Comparison of ENCODE assay signal across 14 cellular contexts in the genomic region with DNA sequence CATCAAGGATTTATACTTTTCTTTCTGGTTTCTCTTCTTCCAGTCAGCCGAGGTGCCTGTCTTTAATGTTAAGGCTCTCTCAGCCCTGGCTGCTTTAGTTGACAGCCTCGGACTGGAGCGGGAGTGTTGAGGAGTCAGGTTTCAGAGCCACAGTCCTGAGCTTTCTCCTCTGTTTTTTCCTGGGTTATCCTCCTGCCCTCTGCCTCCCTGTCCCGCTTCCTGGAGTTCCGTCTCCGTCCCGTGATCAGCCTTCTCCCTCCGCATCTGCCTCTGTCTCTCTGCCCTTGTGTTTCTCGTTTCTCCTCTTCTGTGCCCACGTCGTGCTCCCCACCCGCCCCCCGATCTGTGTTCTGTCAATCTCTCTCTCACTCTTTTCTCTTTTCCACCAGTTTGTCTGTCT. TPM values are rescaled to one million over a fixed set of nuclear protein-coding genes. Genes with fewer than 3 reads are reported as not detected.
DNase-seq lines count a peak whose midpoint lies in the region; ATAC-seq, FAIRE-seq and TF ChIP-seq lines count a peak whose summit lies in the region.
"Had no signal": no experiment of that assay in that cellular context is flagged by ENCODE, and none has a peak within 500 bp of the region (broad histone marks: within the 10 kb centered on the region; RNA-seq: fewer than 3 reads in every experiment).

No MANE protein-coding gene starts in this region.

- intact Hi-C loops in K562 (cut with micrococcal nuclease) (no loop called here), upper lobe of right lung (cut with DNase I) (no loop called here)

- TF ChIP-seq CTCF in K562 (IDR thresholded peaks at IDR 0.05 in 2 of 3, conservative IDR thresholded peaks at IDR 0.05 in 1 of 3; ENCODE audit: insufficient read depth in 2 of 3, low read depth in 1 of 3, low read length in 3 of 3): no peak
- TF ChIP-seq CTCF in upper lobe of right lung (IDR thresholded peaks at IDR 0.05): no peak

- in situ Hi-C loops in K562 (cut with MboI): no loop called here

- H3K36me3 ChIP-seq in K562 (ENCODE audit: control insufficient read depth, insufficient read depth, low read length) (no peaks in the 10 kb centered on the region), upper lobe of right lung (no peaks in the 10 kb centered on the region)
- H3K36me3 ChIP-seq: thoracic aorta had no signal

- no peak for FAIRE-seq in K562 (lab: Jason Lieb, UNC)
- FAIRE-seq: A204.1 had no signal

- POLR2A ChIA-PET in K562 (lab: Yijun Ruan, JAX): no interaction called here

- H3K27me3 ChIP-seq in K562 (ENCODE audit: control insufficient read depth in 2 of 2, insufficient read depth in 2 of 2, low read length in 2 of 2): peaks cover 0 to 15% of the 10 kb centered on the region in 2 experiments; a peak in 3 of 5 replicates
- H3K27me3 ChIP-seq in upper lobe of right lung: peaks cover 31% of the 10 kb centered on the region

- 15% methylated on average over 9 of the region's 13 CpGs for WGBS in K562 (ENCODE audit: insufficient coverage, low coverage, missing lambda C conversion rate)

- peak overlapping the region; percentile 89; the same call in 1 of the 2 replicates for H2AFZ ChIP-seq in K562 (ENCODE audit: low read depth, low read length)

- H3K79me2 ChIP-seq in K562 (ENCODE audit: control insufficient read depth, insufficient read depth, low read length): no peaks in the 10 kb centered on the region

- DNase-seq in NCI-H510A treated with DMSO at 0.1 percent for 48 hours (lab: John Stamatoyannopoulos, UW) (peak; percentile 26), NCI-H510A (lab: John Stamatoyannopoulos, UW) (no peak), K562 (ENCODE audit: extremely low read depth in 1 of 4, low spot score in 3 of 4) (no peak), islet precursor cell (peak; percentile 78), upper lobe of right lung (peak; percentile 34), NCI-H2171 treated with DMSO at 0.1 percent for 48 hours (lab: John Stamatoyannopoulos, UW) (no peak)
- no peak for DNase-seq in stimulated activated CD4-positive, alpha-beta T cell treated with anti-CD3 and anti-CD28 coated beads, Interleukin-4, amount 100 ng/mL, for 4 hours
- DNase-seq: activated CD8-positive, alpha-beta memory T cell treated with anti-CD3 and anti-CD28 coated beads for 24 hours; cortex of kidney; NCI-H526 treated with DMSO at 0.1 percent for 48 hours had no signal

- ATAC-seq in K562 (no peak), upper lobe of right lung (no peak), GM19395 (IDR thresholded peaks at IDR 0.05; ENCODE audit: unreplicated experiment) (no peak)
- ATAC-seq: HCT116 had no signal

- peak overlapping the region; percentile 62; the same call in 1 of the 2 replicates for H3K4me2 ChIP-seq in K562 (ENCODE audit: insufficient read depth, low read length)

- TF ChIP-seq RAD21 in K562 (CRISPR knock-in tag; conservative IDR thresholded peaks at IDR 0.05 in 1 of 2, IDR thresholded peaks at IDR 0.05 in 1 of 2): no peak

- no peak overlapping the region for H3K27ac ChIP-seq in K562 (ENCODE audit: extremely low read depth, low read depth, low read length)
- no peak overlapping the region for H3K27ac ChIP-seq in upper lobe of right lung
- H3K27ac ChIP-seq: thoracic aorta had no signal

- CTCF ChIA-PET in K562 (lab: Yijun Ruan, JAX; ENCODE audit: low intra/inter-chr PET ratio): no interaction called here

- H3K9ac ChIP-seq in K562 (ENCODE audit: insufficient read depth in 1 of 2, low read depth in 2 of 2, low read length in 2 of 2): peak overlapping the region in 1 of 2 experiments; percentile 71; a peak in 1 of 4 replicates

- BruUV-seq in K562 (replicated peaks; lab: Mats Ljungman, UMichigan): no TSS peak

- H3K4me3 ChIP-seq in K562 (no peak overlapping the region), upper lobe of right lung (no peak overlapping the region)
- H3K4me3 ChIP-seq: thoracic aorta had no signal

- no peak for TF ChIP-seq EP300 in K562 (IDR thresholded peaks at IDR 0.05; ENCODE audit: low read length)

- H3K9me3 ChIP-seq in K562 (replicated peaks; ENCODE audit: control insufficient read depth, insufficient read depth, low read depth, low read length): no peaks in the 10 kb centered on the region
- H3K9me3 ChIP-seq in upper lobe of right lung: no peaks in the 10 kb centered on the region
- H3K9me3 ChIP-seq: thoracic aorta had no signal

- TF ChIP-seq POLR2A in K562 (conservative IDR thresholded peaks at IDR 0.05): no peak

- H3K4me1 ChIP-seq in K562 (replicated peaks in 1 of 2; ENCODE audit: control insufficient read depth in 2 of 2, insufficient read depth in 2 of 2, low read length in 2 of 2): peaks cover 28% of the 10 kb centered on the region in 2 experiments
- H3K4me1 ChIP-seq in upper lobe of right lung: no peaks in the 10 kb centered on the region

- H3K9me1 ChIP-seq in K562 (ENCODE audit: control insufficient read depth, insufficient read depth, low read length): no peaks in the 10 kb centered on the region

- H4K20me1 ChIP-seq in K562 (replicated peaks; ENCODE audit: control insufficient read depth, insufficient read depth, low read length): no peaks in the 10 kb centered on the region

TF ChIP-seq in K562, 482 proteins besides CTCF, POLR2A, EP300 and RAD21:
- no peak for TF ChIP-seq XRCC3 (IDR thresholded peaks at IDR 0.05)
TF ChIP-seq in K562: peak in this region for 0.

RNA-seq across cellular contexts. Expression of a gene that starts 33.0 kb away (rescaled TPM):
- total RNA-seq in K562 (2011; cell fraction: chromatin; rRNA removed; ENCODE audit: low replicate concordance): 0.25 and 0.62 TPM in 2 replicates
- total RNA-seq in K562 (2011; cell fraction: nucleolus; rRNA removed): 0.39 and 0.50 TPM in 2 replicates
- 0.23 and 0.37 TPM in 2 replicates for total RNA-seq in K562 (2011; cell fraction: nucleoplasm; rRNA removed)
- total RNA-seq in K562 (2014; rRNA removed) (0.04 and 0.14 TPM in 2 replicates), K562 (2014; rRNA removed; fragmentation: Illumina TruSeq; extraction: Trizol) (not detected in 2 replicates), K562 (2015; rRNA removed; fragmentation: Illumina TruSeq; extraction: Trizol) (under 0.01 and 0.04 TPM in 2 replicates), K562 (2021) (0.07 and 0.11 TPM in 2 replicates), upper lobe of right lung (4.6 TPM)
- polyA plus RNA-seq in K562 (2011; rRNA removed) (0.11 and 0.25 TPM in 2 replicates), K562 (2014; fragmentation: Illumina TruSeq; extraction: Trizol) (0.04 TPM in 1 of 2 replicates, not detected in the other), K562 (2014; fragmentation: Nextera tagmentation; extraction: Ambion mirVana) (not detected), K562 (2014; rRNA removed) (0.04 and 0.15 TPM in 2 replicates)
- polyA plus RNA-seq in K562 (2011; cell fraction: cytosol; rRNA removed): 0.04 and 0.24 TPM in 2 replicates
- polyA plus RNA-seq in K562 (2011; cell fraction: nucleus; rRNA removed): 0.63 and 1.0 TPM in 2 replicates
- 0.09 and 0.14 TPM in 2 replicates for polyA plus RNA-seq in K562 (2012)
- 0.07 TPM in 1 of 2 replicates, not detected in the other for polyA minus RNA-seq in K562 (2011; rRNA and poly(A)+ RNA removed)
- 0.38 TPM in 1 of 2 replicates, not detected in the other for polyA minus RNA-seq in K562 (2011; cell fraction: cytosol; rRNA and poly(A)+ RNA removed)
- polyA minus RNA-seq in K562 (2011; cell fraction: nucleus; rRNA and poly(A)+ RNA removed): 0.40 and 0.56 TPM in 2 replicates

Comparison
In these comparisons a context has a peak if more than half of its experiments do, and no peak if none do; other contexts are left out.
1. DNase-seq: peak in NCI-H510A treated with DMSO at 0.1 percent for 48 hours (single experiment), islet precursor cell (single experiment) and upper lobe of right lung (single experiment); none in NCI-H510A (single experiment), K562 (0 of 4), NCI-H2171 treated with DMSO at 0.1 percent for 48 hours (single experiment) and stimulated activated CD4-positive, alpha-beta T cell treated with anti-CD3 and anti-CD28 coated beads, Interleukin-4, amount 100 ng/mL, for 4 hours (0 of 2).